ENCODE assay signal across 21 cellular contexts in the genomic region with DNA sequence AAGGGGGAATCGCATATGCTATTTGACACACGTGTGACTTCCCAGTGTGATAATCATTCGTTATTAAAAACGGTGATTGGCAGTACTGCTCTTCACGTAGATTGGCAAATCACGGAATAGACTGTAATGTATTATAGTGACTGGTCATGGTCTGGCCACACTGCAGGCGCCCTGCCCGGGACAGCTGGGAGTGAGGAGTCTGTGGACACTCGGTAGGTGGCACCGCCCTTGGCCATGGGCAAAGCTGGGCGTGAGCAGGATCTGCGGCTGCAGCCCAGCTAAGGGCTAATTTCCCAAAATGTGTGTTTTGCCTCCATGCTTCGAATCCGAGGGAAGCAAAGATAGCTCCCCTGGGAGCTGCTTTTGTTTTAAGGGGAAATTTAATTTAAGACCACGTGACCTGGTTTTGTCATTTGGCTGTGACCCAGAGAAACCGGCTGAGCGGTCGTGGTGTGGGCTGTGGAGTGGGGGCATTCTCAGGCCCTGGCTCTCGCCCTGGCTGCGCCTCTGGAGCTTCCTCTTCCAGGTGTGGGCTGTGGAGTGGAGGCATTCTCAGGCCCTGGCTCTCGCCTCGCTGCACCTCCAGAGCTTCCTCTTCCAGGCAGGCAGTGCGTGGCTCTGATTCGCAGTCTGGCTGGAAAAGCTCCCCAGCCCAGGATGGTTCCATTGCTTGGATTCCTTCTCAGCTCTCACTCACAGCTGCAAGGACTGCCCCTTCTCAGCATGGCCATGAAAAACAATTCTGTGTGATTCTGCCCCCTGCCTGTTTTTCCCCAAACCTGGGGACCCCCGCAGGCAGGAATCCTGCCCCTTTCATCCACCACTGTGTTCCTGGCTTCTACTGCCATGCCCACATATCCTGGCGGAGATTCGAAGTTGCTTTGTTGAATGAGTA.
DNase-seq lines count a peak whose midpoint lies in the region; ATAC-seq, FAIRE-seq and TF ChIP-seq lines count a peak whose summit lies in the region.
"Had no signal": no experiment of that assay in that cellular context is flagged by ENCODE, and none has a peak within 500 bp of the region (broad histone marks: within the 10 kb centered on the region; RNA-seq: fewer than 3 reads in every experiment).

No MANE protein-coding gene starts in this region.

- no peaks in the 10 kb centered on the region for H3K79me2 ChIP-seq in K562 (ENCODE audit: control insufficient read depth, insufficient read depth, low read length)
- H3K79me2 ChIP-seq: hepatocyte had no signal

- H3K36me3 ChIP-seq in K562 (ENCODE audit: control insufficient read depth, insufficient read depth, low read length) (no peaks in the 10 kb centered on the region), left lung (no peaks in the 10 kb centered on the region), thyroid gland (no peaks in the 10 kb centered on the region)
- H3K36me3 ChIP-seq: cardiac muscle cell, vagina had no signal

- POLR2A ChIA-PET in K562 (lab: Yijun Ruan, JAX) = interaction anchor here (0.6 kb wide), 2 partner anchors 40 to 42 kb away, joined by 3 read pairs; no protein-coding TSS in a partner anchor
- POLR2A ChIA-PET in CD4-positive, alpha-beta T cell (lab: Charles Lee) = no interaction called here

- TF ChIP-seq POLR2A in K562 (conservative IDR thresholded peaks at IDR 0.05) (no peak), thyroid gland (IDR thresholded peaks at IDR 0.05) (no peak)

- FAIRE-seq in K562 (lab: Jason Lieb, UNC) = no peak

- no peaks in the 10 kb centered on the region for H3K9me3 Mint-ChIP-seq in CD4-positive, alpha-beta T cell
- no peaks in the 10 kb centered on the region for H3K9me3 Mint-ChIP-seq in immature natural killer cell
- H3K9me3 Mint-ChIP-seq: activated CD4-positive, alpha-beta memory T cell treated with anti-CD3 and anti-CD28 coated beads, Interleukin-2, amount 10 ng/mL, durations not matched to agents 7 days and 5 days; neural crest cell had no signal

- no peak overlapping the region for H3K4me3 ChIP-seq in K562
- no peak overlapping the region for H3K4me3 ChIP-seq in left lung
- no peak overlapping the region for H3K4me3 ChIP-seq in thyroid gland (replicated peaks in 1 of 3)
- H3K4me3 ChIP-seq: cardiac muscle cell, hepatocyte, vagina had no signal

- intact Hi-C loops in cardiac septum (cut with DNase I) (no loop called here), Right ventricle myocardium superior (cut with DNase I) (no loop called here), K562 (cut with micrococcal nuclease) (no loop called here), left lung (cut with DNase I) (no loop called here), thyroid gland (cut with DNase I) (no loop called here)
- intact Hi-C loops in CD4-positive, alpha-beta T cell (cut with DNase I, micrococcal nuclease) = no loop called here

- 1% methylated on average over 26 of the region's 27 CpGs for WGBS in K562 (ENCODE audit: insufficient coverage, low coverage, missing lambda C conversion rate)
- 32 to 34% methylated on average over 25 to 27 of the region's 27 CpGs for WGBS in thyroid gland, 2 donors

- H3K4me1 ChIP-seq in K562 (replicated peaks in 1 of 2; ENCODE audit: control insufficient read depth in 2 of 2, insufficient read depth in 2 of 2, low read length in 2 of 2) (peaks cover 0 to 6% of the 10 kb centered on the region in 2 experiments; a peak in 1 of 5 replicates), left lung (peaks cover 0 to 6% of the 10 kb centered on the region in 2 donors), thyroid gland (peaks cover 0 to 15% of the 10 kb centered on the region in 2 donors)

- H3K27ac ChIP-seq in K562 (ENCODE audit: extremely low read depth, low read depth, low read length) (no peak overlapping the region), left lung (no peak overlapping the region), thyroid gland (no peak overlapping the region)
- no peak overlapping the region for H3K27ac ChIP-seq in CD4-positive, alpha-beta T cell (ENCODE audit: low read depth, low read length)
- H3K27ac ChIP-seq: cardiac muscle cell, hepatocyte, KMS-11, vagina had no signal

- in situ Hi-C loops in K562 (cut with MboI) = no loop called here

- no peak overlapping the region for H3K4me3 Mint-ChIP-seq in CD4-positive, alpha-beta T cell
- no peak overlapping the region for H3K4me3 Mint-ChIP-seq in immature natural killer cell
- H3K4me3 Mint-ChIP-seq: activated CD4-positive, alpha-beta memory T cell treated with anti-CD3 and anti-CD28 coated beads, Interleukin-2, amount 10 ng/mL, durations not matched to agents 7 days and 5 days; neural crest cell; T-helper 17 cell had no signal

- peak; percentile 62 for DNase-seq in cardiac septum (ENCODE audit: low spot score)
- no peak for DNase-seq in Right ventricle myocardium superior
- DNase-seq in K562 (ENCODE audit: extremely low read depth in 1 of 4, low spot score in 3 of 4) = no peak
- DNase-seq in left lung = peak; percentile 20 to 78
- peak; percentile 39 to 43 for DNase-seq in thyroid gland
- DNase-seq in CD4-positive, alpha-beta T cell = no peak
- no peak for DNase-seq in immature natural killer cell
- DNase-seq in A172 (ENCODE audit: low spot score) = no peak
- DNase-seq: activated CD4-positive, alpha-beta memory T cell treated with anti-CD3 and anti-CD28 coated beads, Interleukin-2, amount 10 ng/mL, durations not matched to agents 7 days and 5 days; activated T-cell treated with anti-CD3 and anti-CD28 coated beads for 4 hours; foreskin fibroblast; NCI-H187 treated with DMSO at 0.1 percent for 48 hours; NCI-H82; OCI-M1; SHP77 treated with DMSO at 0.1 percent for 48 hours had no signal

- H3K27me3 ChIP-seq in K562 (ENCODE audit: control insufficient read depth in 2 of 2, insufficient read depth in 2 of 2, low read length in 2 of 2) = peaks cover 18 to 80% of the 10 kb centered on the region in 2 experiments; a peak in 4 of 5 replicates
- H3K27me3 ChIP-seq in left lung = peaks cover 16 to 83% of the 10 kb centered on the region in 2 donors
- H3K27me3 ChIP-seq in thyroid gland = no peaks in the 10 kb centered on the region
- peaks cover 5% of the 10 kb centered on the region for H3K27me3 ChIP-seq in CD4-positive, alpha-beta T cell (ENCODE audit: control insufficient read depth, insufficient read depth, low read length)
- H3K27me3 ChIP-seq: cardiac muscle cell, vagina had no signal

- TF ChIP-seq RAD21 in K562 (CRISPR knock-in tag; conservative IDR thresholded peaks at IDR 0.05 in 1 of 2, IDR thresholded peaks at IDR 0.05 in 1 of 2) = no peak

- ATAC-seq in Right ventricle myocardium superior (ENCODE audit: poor library complexity) = no peak
- ATAC-seq in K562 = no peak
- no peak for ATAC-seq in left lung
- ATAC-seq in CD4-positive, alpha-beta T cell (ENCODE audit: poor library complexity) = no peak
- ATAC-seq: T-helper 17 cell had no signal

- BruUV-seq in K562 (replicated peaks; lab: Mats Ljungman, UMichigan) = no TSS peak

- no peak for TF ChIP-seq CTCF in K562 (IDR thresholded peaks at IDR 0.05 in 2 of 3, conservative IDR thresholded peaks at IDR 0.05 in 1 of 3; ENCODE audit: insufficient read depth in 2 of 3, low read depth in 1 of 3, low read length in 3 of 3)
- TF ChIP-seq CTCF in left lung (IDR thresholded peaks at IDR 0.05) = no peak
- TF ChIP-seq CTCF in thyroid gland (IDR thresholded peaks at IDR 0.05) = no peak
- no peak for TF ChIP-seq CTCF in CD4-positive, alpha-beta T cell (IDR thresholded peaks at IDR 0.05)

- no peaks in the 10 kb centered on the region for H3K36me3 Mint-ChIP-seq in CD4-positive, alpha-beta T cell (ENCODE audit: low read depth)
- no peaks in the 10 kb centered on the region for H3K36me3 Mint-ChIP-seq in immature natural killer cell

- no peaks in the 10 kb centered on the region for H3K9me3 ChIP-seq in K562 (replicated peaks; ENCODE audit: control insufficient read depth, insufficient read depth, low read depth, low read length)
- no peaks in the 10 kb centered on the region for H3K9me3 ChIP-seq in left lung
- H3K9me3 ChIP-seq in thyroid gland = no peaks in the 10 kb centered on the region
- no peaks in the 10 kb centered on the region for H3K9me3 ChIP-seq in CD4-positive, alpha-beta T cell (ENCODE audit: control insufficient read depth, low read length)
- H3K9me3 ChIP-seq: vagina had no signal

- CTCF ChIA-PET in K562 (lab: Yijun Ruan, JAX; ENCODE audit: low intra/inter-chr PET ratio) = no interaction called here
- CTCF ChIA-PET in CD4-positive, alpha-beta T cell (lab: Charles Lee) = no interaction called here

- no peak overlapping the region for H2AFZ ChIP-seq in K562 (ENCODE audit: low read depth, low read length)
- H2AFZ ChIP-seq: hepatocyte had no signal

- H3K4me1 Mint-ChIP-seq in CD4-positive, alpha-beta T cell (ENCODE audit: low read depth) = no peaks in the 10 kb centered on the region
- no peaks in the 10 kb centered on the region for H3K4me1 Mint-ChIP-seq in immature natural killer cell
- H3K4me1 Mint-ChIP-seq: activated CD4-positive, alpha-beta memory T cell treated with anti-CD3 and anti-CD28 coated beads, Interleukin-2, amount 10 ng/mL, durations not matched to agents 7 days and 5 days; T-helper 17 cell had no signal

- H3K4me2 ChIP-seq in K562 (ENCODE audit: insufficient read depth, low read length) = no peak overlapping the region
- H3K4me2 ChIP-seq: hepatocyte, KMS-11 had no signal

- TF ChIP-seq EP300 in K562 (IDR thresholded peaks at IDR 0.05; ENCODE audit: low read length) = no peak

- H3K9me1 ChIP-seq in K562 (ENCODE audit: control insufficient read depth, insufficient read depth, low read length) = no peaks in the 10 kb centered on the region

- peaks cover 3% of the 10 kb centered on the region; the same call in 1 of the 2 replicates for H4K20me1 ChIP-seq in K562 (replicated peaks; ENCODE audit: control insufficient read depth, insufficient read depth, low read length)

- no peak overlapping the region for H3K9ac ChIP-seq in K562 (ENCODE audit: insufficient read depth in 1 of 2, low read depth in 2 of 2, low read length in 2 of 2)
- H3K9ac ChIP-seq: KMS-11 had no signal

- peaks cover 19% of the 10 kb centered on the region for H3K27me3 Mint-ChIP-seq in CD4-positive, alpha-beta T cell
- H3K27me3 Mint-ChIP-seq in immature natural killer cell (ENCODE audit: low read depth in 3 of 3) = peaks cover 0 to 4% (median 2%) of the 10 kb centered on the region in 3 donors
- H3K27me3 Mint-ChIP-seq: activated CD4-positive, alpha-beta memory T cell treated with anti-CD3 and anti-CD28 coated beads, Interleukin-2, amount 10 ng/mL, durations not matched to agents 7 days and 5 days had no signal

- H3K27ac Mint-ChIP-seq in CD4-positive, alpha-beta T cell = no peak overlapping the region
- no peak overlapping the region for H3K27ac Mint-ChIP-seq in immature natural killer cell
- H3K27ac Mint-ChIP-seq: activated CD4-positive, alpha-beta memory T cell treated with anti-CD3 and anti-CD28 coated beads, Interleukin-2, amount 10 ng/mL, durations not matched to agents 7 days and 5 days; T-helper 17 cell had no signal

TF ChIP-seq in K562, 482 proteins besides CTCF, POLR2A, EP300 and RAD21 (continues in another document):
- TF ChIP-seq NCOA2 (IDR thresholded peaks at IDR 0.05; ENCODE audit: partially characterized antibody in 2 of 2) = no peak
- TF ChIP-seq CCNT2 (IDR thresholded peaks at IDR 0.05; ENCODE audit: borderline replicate concordance, extremely low read depth, insufficient read length, low read depth, low read length) = no peak
- no peak for TF ChIP-seq STAT5B (CRISPR knock-in tag; IDR thresholded peaks at IDR 0.05)
- TF ChIP-seq CCAR2 (IDR thresholded peaks at IDR 0.05; ENCODE audit: low read depth, low read length) = no peak
- TF ChIP-seq PYGO2 (tag; IDR thresholded peaks at IDR 0.05) = no peak

Comparison
In these comparisons a context has a peak if more than half of its experiments do, and no peak if none do; other contexts are left out.
1. DNase-seq: peak in cardiac septum (single experiment), left lung (2 of 2) and thyroid gland (2 of 2); none in Right ventricle myocardium superior (single experiment), K562 (0 of 4), CD4-positive, alpha-beta T cell (0 of 10), immature natural killer cell (0 of 3) and A172 (single experiment).